Comparison of ENCODE assay signal across 8 cellular contexts in the genomic region with DNA sequence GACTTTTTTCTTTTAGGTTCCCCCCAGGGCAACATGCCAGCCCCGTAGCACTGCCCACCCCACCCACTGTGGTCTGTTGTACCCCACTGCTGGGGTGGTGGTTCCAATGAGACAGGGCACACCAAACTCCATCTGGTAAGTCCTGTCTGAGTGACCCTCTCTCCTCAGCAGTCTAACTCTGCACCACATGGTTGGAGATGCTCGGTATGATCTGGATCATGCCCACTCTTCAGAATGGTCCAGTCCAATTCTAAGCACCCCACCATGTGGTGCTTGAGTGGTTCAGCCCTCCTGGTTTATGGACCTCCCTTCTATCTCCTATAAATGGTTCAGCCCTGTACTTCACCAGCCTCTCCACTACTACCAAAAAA. TPM values are rescaled to one million over a fixed set of nuclear protein-coding genes. Genes with fewer than 3 reads are reported as not detected.
A peak's percentile ranks its signal among the peaks of the same experiment; 100 is the strongest.
DNase-seq lines count a peak whose midpoint lies in the region; ATAC-seq and TF ChIP-seq lines count a peak whose summit lies in the region.

No MANE protein-coding gene starts in this region.

- no peaks in the 10 kb centered on the region for H3K36me3 ChIP-seq in CD8-positive, alpha-beta T cell (ENCODE audit: insufficient read depth, low read length)
- peaks cover 8% of the 10 kb centered on the region for H3K36me3 ChIP-seq in lower lobe of right lung

- no peak overlapping the region for H3K27ac ChIP-seq in CD8-positive, alpha-beta T cell (ENCODE audit: low read depth, low read length)
- H3K27ac ChIP-seq in lower lobe of right lung: no peak overlapping the region

- POLR2A ChIA-PET in CD8-positive, alpha-beta T cell (lab: Charles Lee): interaction anchor here (1.2 kb wide), 1 partner anchor 17 kb away, joined by 3 read pairs; no protein-coding TSS in a partner anchor
- POLR2A ChIA-PET in naive thymus-derived CD8-positive, alpha-beta T cell (lab: Charles Lee): interaction anchor here (2.1 to 6.9 kb wide), 2 partner anchors 12 to 16 kb away, joined by 10 to 54 read pairs; a partner anchor contains a TSS

- H3K36me3 Mint-ChIP-seq in CD8-positive, alpha-beta T cell: peaks cover 34% of the 10 kb centered on the region
- peaks cover 0 to 14% (median 0%) of the 10 kb centered on the region in 3 donors for H3K36me3 Mint-ChIP-seq in naive thymus-derived CD8-positive, alpha-beta T cell

- TF ChIP-seq CTCF in CD8-positive, alpha-beta T cell (IDR thresholded peaks at IDR 0.05): no peak
- TF ChIP-seq CTCF in LNCaP clone FGC (IDR thresholded peaks at IDR 0.05; ENCODE audit: control insufficient read depth, extremely low read depth, insufficient read depth): no peak
- no peak for TF ChIP-seq CTCF in lower lobe of right lung (IDR thresholded peaks at IDR 0.05)

- H3K4me1 ChIP-seq in CD8-positive, alpha-beta T cell (ENCODE audit: insufficient read depth, low read length): peaks cover 62% of the 10 kb centered on the region
- peaks cover 45% of the 10 kb centered on the region for H3K4me1 ChIP-seq in lower lobe of right lung

- H3K27ac Mint-ChIP-seq in CD8-positive, alpha-beta T cell: peak overlapping the region; percentile 99
- H3K27ac Mint-ChIP-seq in naive thymus-derived CD8-positive, alpha-beta T cell: peak overlapping the region; percentile 77 to 99 (median 98)

- no peaks in the 10 kb centered on the region for H3K27me3 ChIP-seq in CD8-positive, alpha-beta T cell (ENCODE audit: insufficient read depth, low read length)
- H3K27me3 ChIP-seq in lower lobe of right lung (ENCODE audit: low read depth): no peaks in the 10 kb centered on the region

- peak overlapping the region; percentile 91 for H3K4me3 Mint-ChIP-seq in CD8-positive, alpha-beta T cell
- peak overlapping the region in 9 of 10 donors; percentile 13 to 100 (median 86) for H3K4me3 Mint-ChIP-seq in naive thymus-derived CD8-positive, alpha-beta T cell

- H3K9me3 Mint-ChIP-seq in CD8-positive, alpha-beta T cell: no peaks in the 10 kb centered on the region
- no peaks in the 10 kb centered on the region for H3K9me3 Mint-ChIP-seq in naive thymus-derived CD8-positive, alpha-beta T cell

- peak in 1 of 7 experiments; percentile 47 for DNase-seq in CD8-positive, alpha-beta T cell
- DNase-seq in LNCaP clone FGC (ENCODE audit: low read depth) (no peak), amniotic epithelial cell (ENCODE audit: low read depth) (peak; percentile 36), lower lobe of right lung (no peak), AML-193 (lab: John Stamatoyannopoulos, UW) (no peak), NCI-H524 treated with DMSO at 0.1 percent for 48 hours (lab: John Stamatoyannopoulos, UW) (no peak)
- DNase-seq in naive thymus-derived CD8-positive, alpha-beta T cell: peak in 3 of 10 donors; percentile 25 to 27 (median 27)

- no peaks in the 10 kb centered on the region for H3K9me3 ChIP-seq in CD8-positive, alpha-beta T cell (ENCODE audit: low read length)
- H3K9me3 ChIP-seq in lower lobe of right lung: no peaks in the 10 kb centered on the region

- ATAC-seq in CD8-positive, alpha-beta T cell: no peak
- no peak for ATAC-seq in naive thymus-derived CD8-positive, alpha-beta T cell
- no peak for ATAC-seq in lower lobe of right lung
- ATAC-seq in HG03135 (IDR thresholded peaks at IDR 0.05; ENCODE audit: unreplicated experiment): no peak

- CTCF ChIA-PET in CD8-positive, alpha-beta T cell (lab: Charles Lee): interaction anchor here (1.1 to 1.6 kb wide), 3 partner anchors 12 to 17 kb away, joined by 3 to 4 read pairs (median 3); a partner anchor contains a TSS

- intact Hi-C loops in CD8-positive, alpha-beta T cell (cut with DNase I, micrococcal nuclease): loop anchor here (5.0 to 10.0 kb wide), 9 partner anchors 153 to 605 kb away; a partner anchor contains a TSS
- intact Hi-C loops in lower lobe of right lung (cut with DNase I): no loop called here

- H3K27me3 Mint-ChIP-seq in CD8-positive, alpha-beta T cell (ENCODE audit: low read depth): no peaks in the 10 kb centered on the region
- peaks cover 0 to 8% (median 0%) of the 10 kb centered on the region in 5 donors for H3K27me3 Mint-ChIP-seq in naive thymus-derived CD8-positive, alpha-beta T cell

- H3K4me3 ChIP-seq in CD8-positive, alpha-beta T cell (ENCODE audit: low read depth, low read length): no peak overlapping the region
- H3K4me3 ChIP-seq in LNCaP clone FGC (ENCODE audit: low read depth, low read length) (peak overlapping the region; percentile 88), lower lobe of right lung (no peak overlapping the region)

- H3K4me1 Mint-ChIP-seq in CD8-positive, alpha-beta T cell (ENCODE audit: low read depth): peaks cover 59% of the 10 kb centered on the region
- H3K4me1 Mint-ChIP-seq in naive thymus-derived CD8-positive, alpha-beta T cell: peaks cover 57 to 87% (median 63%) of the 10 kb centered on the region in 4 donors

RNA-seq across cellular contexts. Expression of a gene that starts 5.9 kb away (rescaled TPM):
- 100 to 1,000 TPM; 332 to 349 TPM for total RNA-seq in CD8-positive, alpha-beta T cell
- 100 to 1,000 TPM; 113 TPM for total RNA-seq in naive thymus-derived CD8-positive, alpha-beta T cell
- polyA plus RNA-seq in naive thymus-derived CD8-positive, alpha-beta T cell: 1 to 10 TPM in 2 of 3 donors, under 1 TPM in 1; 0.28 to 1.2 (median 1.0) TPM
- total RNA-seq in lower lobe of right lung: 46.1 TPM

RNA-seq across cellular contexts. Expression of a gene that starts 15.0 kb away (rescaled TPM):
- total RNA-seq in CD8-positive, alpha-beta T cell: 10 to 100 TPM; 33.3 to 33.7 TPM
- total RNA-seq in naive thymus-derived CD8-positive, alpha-beta T cell: 1 to 10 TPM; 6.9 to 7.2 TPM
- polyA plus RNA-seq in naive thymus-derived CD8-positive, alpha-beta T cell: not detected
- 12.0 TPM for total RNA-seq in lower lobe of right lung

RNA-seq across cellular contexts. Expression of a gene that starts 17.5 kb away (rescaled TPM):
- total RNA-seq in CD8-positive, alpha-beta T cell: 10 to 100 TPM; 14.3 to 16.5 TPM
- total RNA-seq in naive thymus-derived CD8-positive, alpha-beta T cell: 10 to 100 TPM; 16.0 to 24.1 TPM
- 100 to 1,000 TPM; 125 to 169 (median 152) TPM for polyA plus RNA-seq in naive thymus-derived CD8-positive, alpha-beta T cell
- total RNA-seq in lower lobe of right lung: 61.5 TPM

RNA-seq across cellular contexts. Expression of a gene that starts 17.9 kb away (rescaled TPM):
- total RNA-seq in CD8-positive, alpha-beta T cell: 10 to 100 TPM; 10.4 to 12.4 TPM
- total RNA-seq in naive thymus-derived CD8-positive, alpha-beta T cell: 1 to 10 TPM; 8.5 to 9.8 TPM
- 1 to 10 TPM; 3.5 to 6.0 (median 5.1) TPM for polyA plus RNA-seq in naive thymus-derived CD8-positive, alpha-beta T cell
- 12.6 TPM for total RNA-seq in lower lobe of right lung

RNA-seq across cellular contexts. Expression of a gene that starts 48.7 kb away (rescaled TPM):
- 100 to 1,000 TPM; 243 to 245 TPM for total RNA-seq in CD8-positive, alpha-beta T cell
- 100 to 1,000 TPM; 277 to 281 TPM for total RNA-seq in naive thymus-derived CD8-positive, alpha-beta T cell
- 10 to 100 TPM in 2 of 3 donors, 1 to 10 TPM in 1; 4.3 to 29.2 (median 15.5) TPM for polyA plus RNA-seq in naive thymus-derived CD8-positive, alpha-beta T cell
- 77.9 TPM for total RNA-seq in lower lobe of right lung
